ENCODE assay signal across 8 cellular contexts in the genomic region with DNA sequence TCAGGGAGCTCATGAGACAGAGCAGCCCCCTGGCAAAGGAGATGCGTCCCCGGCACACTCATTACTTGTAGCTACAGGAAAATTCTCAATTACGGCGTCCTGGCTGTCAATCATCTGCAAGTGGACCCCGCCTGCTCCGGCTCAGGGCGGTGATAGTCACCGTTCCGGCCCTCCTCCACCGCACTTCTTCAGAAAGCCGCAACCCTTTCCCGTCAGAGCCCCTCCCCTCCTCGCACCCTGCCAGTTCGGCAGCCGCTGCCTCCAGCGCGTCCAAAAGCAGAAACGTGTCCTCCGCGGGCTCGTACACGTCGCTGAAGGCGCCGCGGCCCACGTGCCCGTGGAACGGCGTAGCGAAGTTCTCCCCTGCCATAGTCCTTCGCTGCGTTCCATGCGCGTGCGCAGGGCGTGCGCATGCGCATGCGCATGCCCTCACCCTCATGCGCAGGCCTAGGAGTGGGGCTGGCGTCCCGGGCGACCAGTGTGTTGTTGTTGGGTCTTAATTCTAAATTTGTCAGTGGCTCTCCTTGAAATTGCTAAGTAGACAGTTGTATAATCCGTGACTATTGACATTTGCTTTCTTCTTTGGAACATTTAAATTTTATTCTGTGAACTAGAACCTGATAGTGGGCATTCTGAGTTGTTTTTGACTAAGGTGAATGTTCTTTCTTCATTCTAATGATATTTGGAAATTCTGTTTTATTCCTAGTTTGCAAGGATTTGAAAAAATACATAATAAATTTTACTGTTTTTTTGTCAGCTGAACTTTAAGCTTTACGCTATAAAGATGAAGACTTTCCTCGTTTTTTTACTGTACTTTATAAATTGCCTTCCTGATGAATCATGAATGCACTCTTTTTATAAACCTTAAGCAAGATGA.
A peak's percentile ranks its signal among the peaks of the same experiment; 100 is the strongest.
DNase-seq lines count a peak whose midpoint lies in the region; ATAC-seq and TF ChIP-seq lines count a peak whose summit lies in the region.

No MANE protein-coding gene starts in this region.

- H2AFZ ChIP-seq in mesenchymal stem cell (ENCODE audit: low read depth, low read length), result peak overlapping the region; percentile 80

- peak overlapping the region; percentile 49 to 81 for H3K4ac ChIP-seq in mesenchymal stem cell (ENCODE audit: low read depth in 1 of 2, low read length in 2 of 2)

- peak overlapping the region; percentile 88 to 90 for H3K4me3 Mint-ChIP-seq in effector memory CD8-positive, alpha-beta T cell

- peak overlapping the region; percentile 67 for H3K4me2 ChIP-seq in mesenchymal stem cell (ENCODE audit: low read length, poor library complexity, severe bottlenecking)

- H2AK5ac ChIP-seq in mesenchymal stem cell (ENCODE audit: low read length, severe bottlenecking), result no peak overlapping the region

- H2BK12ac ChIP-seq in mesenchymal stem cell (ENCODE audit: low read length in 2 of 2), result no peak overlapping the region

- peak overlapping the region; percentile 89 to 99 for H3K18ac ChIP-seq in mesenchymal stem cell (ENCODE audit: low read depth in 1 of 2, low read length in 2 of 2)

- H3K4me3 ChIP-seq in mesenchymal stem cell (ENCODE audit: insufficient read depth in 1 of 2, low read depth in 1 of 2, low read length in 2 of 2), result peak overlapping the region; percentile 79 to 87

- peak overlapping the region in 1 of 2 experiments; percentile 94 for H3K14ac ChIP-seq in mesenchymal stem cell (ENCODE audit: low read length in 2 of 2)

- H3K27me3 Mint-ChIP-seq in effector memory CD8-positive, alpha-beta T cell, result peaks cover 3 to 12% of the 10 kb centered on the region in 2 donors

- peak overlapping the region; percentile 92 for H2BK5ac ChIP-seq in mesenchymal stem cell (ENCODE audit: low read depth, low read length, poor library complexity, severe bottlenecking)

- H4K91ac ChIP-seq in mesenchymal stem cell (ENCODE audit: low read length), result peak overlapping the region; percentile 77

- H3K79me1 ChIP-seq in mesenchymal stem cell (replicated peaks; ENCODE audit: low read length, poor library complexity, severe bottlenecking), result peaks cover 2% of the 10 kb centered on the region

- ATAC-seq in effector memory CD8-positive, alpha-beta T cell (replicated peaks), result peak; percentile 92

- DNase-seq in CMK (ENCODE audit: low read depth) (peak; percentile 98), GM20000 (ENCODE audit: low spot score) (peak; percentile 91), HS-5 (ENCODE audit: low read depth) (peak; percentile 80), NK-92 (lab: John Stamatoyannopoulos, UW; ENCODE audit: unreplicated experiment) (peak; percentile 85), mesenchymal stem cell (peak; percentile 89)
- peak; percentile 96 for DNase-seq in activated CD8-positive, alpha-beta memory T cell treated with anti-CD3 and anti-CD28 coated beads for 24 hours
- peak; percentile 90 to 91 (median 91) for DNase-seq in effector memory CD8-positive, alpha-beta T cell
- DNase-seq in stimulated activated CD8-positive, alpha-beta memory T cell treated with anti-CD3 and anti-CD28 coated beads, Interleukin-12 subunit alpha, Interleukin-12 subunit beta, amount 100 ng/mL, for 24 hours (ENCODE audit: extremely low read depth), result peak; percentile 82

- H3K27me3 ChIP-seq in mesenchymal stem cell (ENCODE audit: control insufficient read depth in 1 of 2, insufficient read depth in 1 of 2, low read length in 2 of 2), result no peaks in the 10 kb centered on the region

- H3K36me3 ChIP-seq in mesenchymal stem cell (ENCODE audit: control insufficient read depth in 1 of 2, insufficient read depth in 2 of 2, low read depth in 1 of 2, low read length in 2 of 2), result peaks cover 3 to 25% of the 10 kb centered on the region in 2 experiments

- peak overlapping the region; percentile 88 for H4K8ac ChIP-seq in mesenchymal stem cell (ENCODE audit: low read length)

- no peaks in the 10 kb centered on the region for H3K9me3 Mint-ChIP-seq in effector memory CD8-positive, alpha-beta T cell

- no peak overlapping the region for H2BK120ac ChIP-seq in mesenchymal stem cell (ENCODE audit: low read depth, low read length)

- peaks cover 26% of the 10 kb centered on the region for H3K36me3 Mint-ChIP-seq in effector memory CD8-positive, alpha-beta T cell (ENCODE audit: insufficient read depth)

- H3K9ac ChIP-seq in mesenchymal stem cell (ENCODE audit: low read length), result peak overlapping the region; percentile 94

- whole genome bisulfite sequencing in mesenchymal stem cell, result under 1% methylated on average over 45 of the region's 47 CpGs

- no peaks in the 10 kb centered on the region for H3K4me1 ChIP-seq in mesenchymal stem cell (ENCODE audit: control insufficient read depth, insufficient read depth, low read depth, low read length)

- H2BK15ac ChIP-seq in mesenchymal stem cell (ENCODE audit: low read depth, poor library complexity, severe bottlenecking), result no peak overlapping the region

- peaks cover 14 to 18% of the 10 kb centered on the region in 2 donors for H3K4me1 Mint-ChIP-seq in effector memory CD8-positive, alpha-beta T cell (ENCODE audit: low read depth in 2 of 2)

- peak overlapping the region; percentile 97 for H3K27ac Mint-ChIP-seq in effector memory CD8-positive, alpha-beta T cell

- no peak for TF ChIP-seq CTCF in GM20000 (IDR thresholded peaks at IDR 0.05; ENCODE audit: extremely low read depth, missing control alignments)

- peak overlapping the region; percentile 92 for H3K27ac ChIP-seq in mesenchymal stem cell (ENCODE audit: low read length, poor library complexity, severe bottlenecking)

- H3K23ac ChIP-seq in mesenchymal stem cell (ENCODE audit: low read length in 2 of 2), result no peak overlapping the region

- H3K9me3 ChIP-seq in mesenchymal stem cell (ENCODE audit: control insufficient read depth, low read length), result no peaks in the 10 kb centered on the region

Comparison
In these comparisons a context has a peak if more than half of its experiments do, and no peak if none do; other contexts are left out.
1. Peak in every context shown above with its lines: DNase-seq, ATAC-seq, H3K4me3 ChIP-seq and H3K27ac ChIP-seq.